ENCODE assay signal across 11 cellular contexts in the genomic region with DNA sequence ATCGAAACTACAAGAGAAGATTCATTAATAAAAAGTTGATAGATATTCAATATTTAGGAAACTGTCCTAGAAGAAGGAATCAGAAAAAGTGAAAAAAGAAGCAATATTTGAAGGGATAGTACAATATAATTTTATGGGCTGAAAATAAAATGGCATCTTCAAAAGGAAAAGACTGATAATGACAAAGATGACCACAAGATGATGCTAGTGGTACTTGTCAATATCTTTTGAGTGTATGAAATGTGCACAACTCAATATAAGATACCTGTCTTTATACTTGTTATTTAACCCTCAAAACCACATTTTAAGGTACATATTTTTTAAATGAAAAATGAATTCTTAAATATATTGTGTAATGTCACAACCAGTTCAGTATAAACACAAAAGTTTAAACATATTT.
DNase-seq lines count a peak whose midpoint lies in the region; ATAC-seq, FAIRE-seq and TF ChIP-seq lines count a peak whose summit lies in the region.
"Had no signal": no experiment of that assay in that cellular context is flagged by ENCODE, and none has a peak within 500 bp of the region (broad histone marks: within the 10 kb centered on the region; RNA-seq: fewer than 3 reads in every experiment).

No MANE protein-coding gene starts in this region.

- H3K4me2 ChIP-seq in fibroblast of lung (ENCODE audit: extremely low read depth, insufficient read depth, low read length) = no peak overlapping the region

- TF ChIP-seq POLR2A in H54 (IDR thresholded peaks at IDR 0.05; ENCODE audit: low read depth, low read length) = no peak

- no peaks in the 10 kb centered on the region for H3K27me3 ChIP-seq in fibroblast of lung (ENCODE audit: control insufficient read depth, insufficient read depth, low read length)

- no peaks in the 10 kb centered on the region for H3K4me1 ChIP-seq in fibroblast of lung (ENCODE audit: control insufficient read depth, extremely low read depth, insufficient read depth, low read length)

- H3K9ac ChIP-seq in fibroblast of lung (ENCODE audit: insufficient read depth, low read length) = no peak overlapping the region

- no peak overlapping the region for H3K27ac ChIP-seq in 22Rv1
- no peak overlapping the region for H3K27ac ChIP-seq in fibroblast of lung (ENCODE audit: insufficient read depth, low read length)

- no peak overlapping the region for H3K4me3 ChIP-seq in fibroblast of lung (replicated peaks in 1 of 4; ENCODE audit: control extremely low read depth in 1 of 4, insufficient read depth in 1 of 4, low read depth in 3 of 4, low read length in 4 of 4)

- no peaks in the 10 kb centered on the region for H4K20me1 ChIP-seq in fibroblast of lung (ENCODE audit: control insufficient read depth, extremely low read depth, insufficient read depth, low read length)

- H3K79me2 ChIP-seq in fibroblast of lung (ENCODE audit: control insufficient read depth, insufficient read depth, low read length) = no peaks in the 10 kb centered on the region

- no peak for DNase-seq in H54 (ENCODE audit: insufficient read length, low spot score)
- peak; percentile 40 for DNase-seq in RKO (ENCODE audit: low spot score)
- peak; percentile 34 to 47 for DNase-seq in fibroblast of lung (ENCODE audit: low read depth in 2 of 2)
- no peak for DNase-seq in NCI-H2107 treated with DMSO at 0.1 percent for 48 hours (lab: John Stamatoyannopoulos, UW; ENCODE audit: unreplicated experiment)
- DNase-seq in C1 segment of cervical spinal cord (lab: John Stamatoyannopoulos, UW) = no peak
- DNase-seq in nucleus accumbens (lab: John Stamatoyannopoulos, UW) = no peak
- DNase-seq: CD4-positive, CD25-positive, alpha-beta regulatory T cell; GOT3 had no signal

- FAIRE-seq in H54 (lab: Jason Lieb, UNC) = peak; percentile 33
- FAIRE-seq: GM18507 had no signal

- TF ChIP-seq CTCF in 22Rv1 (IDR thresholded peaks at IDR 0.05) (peak; percentile 81), fibroblast of lung (conservative IDR thresholded peaks at IDR 0.05 in 1 of 2, IDR thresholded peaks at IDR 0.05 in 1 of 2; ENCODE audit: low read depth in 1 of 2, low read length in 2 of 2) (peak in 1 of 2 donors; percentile 45)

- H3K9me3 ChIP-seq in fibroblast of lung (ENCODE audit: control insufficient read depth, insufficient read depth, low read depth, low read length) = no peaks in the 10 kb centered on the region

- no peak overlapping the region for H2AFZ ChIP-seq in fibroblast of lung (ENCODE audit: low read length)

- no peaks in the 10 kb centered on the region for H3K36me3 ChIP-seq in fibroblast of lung (ENCODE audit: control insufficient read depth, insufficient read depth, low read length)

- ATAC-seq in HG02798 (IDR thresholded peaks at IDR 0.05; ENCODE audit: poor library complexity, unreplicated experiment) = no peak

Comparison
In these comparisons a context has a peak if more than half of its experiments do, and no peak if none do; other contexts are left out.
1. DNase-seq: peak in RKO (single experiment) and fibroblast of lung (2 of 2); none in H54 (single experiment), NCI-H2107 treated with DMSO at 0.1 percent for 48 hours (single experiment), C1 segment of cervical spinal cord (0 of 14) and nucleus accumbens (0 of 56).